In genomic region chr3:155334897-155335883, GRCh38 we compare ENCODE assay signal across 9 cellular contexts. TPM values are rescaled to one million over a fixed set of nuclear protein-coding genes. Genes with fewer than 3 reads are reported as not detected.
A peak's percentile ranks its signal among the peaks of the same experiment; 100 is the strongest.
DNase-seq lines count a peak whose midpoint lies in the region; ATAC-seq, FAIRE-seq and TF ChIP-seq lines count a peak whose summit lies in the region.
"Had no signal": no experiment of that assay in that cellular context is flagged by ENCODE, and none has a peak within 500 bp of the region (broad histone marks: within the 10 kb centered on the region; RNA-seq: fewer than 3 reads in every experiment).

No MANE protein-coding gene starts in this region.

- DNase-seq in K562 (ENCODE audit: extremely low read depth in 1 of 4, low spot score in 3 of 4) (peak; percentile 46 to 91 (median 68)), RKO (ENCODE audit: low spot score) (no peak), aorta (no peak), activated gamma-delta T cell treated with Interleukin-2 at 50 U/mL for 16 hours (no peak)
- no peak for DNase-seq in activated T-helper 1 cell treated with anti-CD3 and anti-CD28 coated beads, Interleukin-12 subunit alpha, Interleukin-12 subunit beta, Interleukin-2, Interleukin-4 antibody, amounts not matched to agents 30 ng/mL and 10 ng/mL and 1 ng/mL, durations not matched to agents 14 hours and 24 hours and 36 hours (ENCODE audit: low spot score)

- no peak overlapping the region for H3K27ac Mint-ChIP-seq in activated T-helper 1 cell treated with anti-CD3 and anti-CD28 coated beads, Interleukin-12 subunit alpha, Interleukin-12 subunit beta, Interleukin-2, Interleukin-4 antibody, amounts not matched to agents 30 ng/mL and 10 ng/mL and 1 ng/mL, durations not matched to agents 14 hours and 24 hours and 36 hours

- in situ Hi-C loops in K562 (cut with MboI): no loop called here

- TF ChIP-seq EP300 in K562 (IDR thresholded peaks at IDR 0.05; ENCODE audit: low read length): peak; percentile 91

- H3K4me3 Mint-ChIP-seq in activated T-helper 1 cell treated with anti-CD3 and anti-CD28 coated beads, Interleukin-12 subunit alpha, Interleukin-12 subunit beta, Interleukin-2, Interleukin-4 antibody, amounts not matched to agents 30 ng/mL and 10 ng/mL and 1 ng/mL, durations not matched to agents 14 hours and 24 hours and 36 hours: no peak overlapping the region

- H3K9ac ChIP-seq in K562 (ENCODE audit: insufficient read depth in 1 of 2, low read depth in 2 of 2, low read length in 2 of 2): peak overlapping the region in 1 of 2 experiments; percentile 65; a peak in 2 of 4 replicates

- peak overlapping the region; percentile 90 for H2AFZ ChIP-seq in K562 (ENCODE audit: low read depth, low read length)

- no peaks in the 10 kb centered on the region for H3K36me3 Mint-ChIP-seq in activated T-helper 1 cell treated with anti-CD3 and anti-CD28 coated beads, Interleukin-12 subunit alpha, Interleukin-12 subunit beta, Interleukin-2, Interleukin-4 antibody, amounts not matched to agents 30 ng/mL and 10 ng/mL and 1 ng/mL, durations not matched to agents 14 hours and 24 hours and 36 hours (ENCODE audit: low read depth)

- peaks cover 9% of the 10 kb centered on the region for H3K27me3 Mint-ChIP-seq in activated T-helper 1 cell treated with anti-CD3 and anti-CD28 coated beads, Interleukin-12 subunit alpha, Interleukin-12 subunit beta, Interleukin-2, Interleukin-4 antibody, amounts not matched to agents 30 ng/mL and 10 ng/mL and 1 ng/mL, durations not matched to agents 14 hours and 24 hours and 36 hours (ENCODE audit: insufficient read depth)

- H3K27me3 ChIP-seq in K562 (ENCODE audit: control insufficient read depth in 2 of 2, insufficient read depth in 2 of 2, low read length in 2 of 2) (no peaks in the 10 kb centered on the region), aorta (ENCODE audit: control insufficient read depth in 1 of 2, insufficient read depth in 2 of 2, low read length in 1 of 2) (no peaks in the 10 kb centered on the region)
- H3K27me3 ChIP-seq: adrenal gland had no signal

- TF ChIP-seq CTCF in K562 (IDR thresholded peaks at IDR 0.05 in 2 of 3, conservative IDR thresholded peaks at IDR 0.05 in 1 of 3; ENCODE audit: insufficient read depth in 2 of 3, low read depth in 1 of 3, low read length in 3 of 3): no peak

- peaks cover 9% of the 10 kb centered on the region for H3K4me1 Mint-ChIP-seq in activated T-helper 1 cell treated with anti-CD3 and anti-CD28 coated beads, Interleukin-12 subunit alpha, Interleukin-12 subunit beta, Interleukin-2, Interleukin-4 antibody, amounts not matched to agents 30 ng/mL and 10 ng/mL and 1 ng/mL, durations not matched to agents 14 hours and 24 hours and 36 hours (ENCODE audit: low read depth)

- H3K9me3 ChIP-seq in K562 (replicated peaks; ENCODE audit: control insufficient read depth, insufficient read depth, low read depth, low read length): peaks cover 3% of the 10 kb centered on the region
- no peaks in the 10 kb centered on the region for H3K9me3 ChIP-seq in aorta (ENCODE audit: control insufficient read depth, low read length)
- H3K9me3 ChIP-seq: adrenal gland had no signal

- H3K4me1 ChIP-seq in K562 (replicated peaks in 1 of 2; ENCODE audit: control insufficient read depth in 2 of 2, insufficient read depth in 2 of 2, low read length in 2 of 2) (peaks cover 3 to 30% of the 10 kb centered on the region in 2 experiments; a peak in 4 of 5 replicates), aorta (ENCODE audit: control insufficient read depth in 1 of 2, insufficient read depth in 2 of 2, low read length in 2 of 2) (no peaks in the 10 kb centered on the region)
- H3K4me1 ChIP-seq: adrenal gland had no signal

- TSS peak; percentile 66 for BruUV-seq in K562 (replicated peaks; lab: Mats Ljungman, UMichigan)

- no peak overlapping the region for H3K4me3 ChIP-seq in K562
- no peak overlapping the region for H3K4me3 ChIP-seq in aorta (ENCODE audit: low read length in 2 of 2)
- H3K4me3 ChIP-seq: adrenal gland had no signal

- TF ChIP-seq POLR2A in GM18505 (IDR thresholded peaks at IDR 0.05; ENCODE audit: borderline replicate concordance, extremely low read depth, insufficient read depth, insufficient read length) (no peak), K562 (conservative IDR thresholded peaks at IDR 0.05) (peak; percentile 55)

- FAIRE-seq in K562 (lab: Jason Lieb, UNC): peak; percentile 97

- H3K9me1 ChIP-seq in K562 (ENCODE audit: control insufficient read depth, insufficient read depth, low read length): no peaks in the 10 kb centered on the region

- no peak for TF ChIP-seq RAD21 in K562 (CRISPR knock-in tag; conservative IDR thresholded peaks at IDR 0.05 in 1 of 2, IDR thresholded peaks at IDR 0.05 in 1 of 2)

- ATAC-seq in GM18505 (IDR thresholded peaks at IDR 0.05; ENCODE audit: unreplicated experiment) (peak; percentile 93), GM21381 (IDR thresholded peaks at IDR 0.05; ENCODE audit: unreplicated experiment) (peak; percentile 84), HG03432 (IDR thresholded peaks at IDR 0.05; ENCODE audit: unreplicated experiment) (peak; percentile 93), K562 (peak; percentile 92), aorta (ENCODE audit: low FRiP score) (no peak)

- POLR2A ChIA-PET in K562 (lab: Yijun Ruan, JAX): interaction anchor here (0.6 to 1.7 kb wide), 5 partner anchors 9 to 447 kb away, joined by 3 read pairs; no protein-coding TSS in a partner anchor

- H3K36me3 ChIP-seq in K562 (ENCODE audit: control insufficient read depth, insufficient read depth, low read length) (no peaks in the 10 kb centered on the region), aorta (ENCODE audit: control insufficient read depth in 1 of 2, insufficient read depth in 2 of 2, low read length in 1 of 2) (no peaks in the 10 kb centered on the region)
- H3K36me3 ChIP-seq: adrenal gland had no signal

- peak overlapping the region; percentile 85 for H3K27ac ChIP-seq in K562 (ENCODE audit: extremely low read depth, low read depth, low read length)
- H3K27ac ChIP-seq in aorta (ENCODE audit: low read depth in 1 of 2, low read length in 2 of 2): no peak overlapping the region
- H3K27ac ChIP-seq: adrenal gland had no signal

- CTCF ChIA-PET in K562 (lab: Yijun Ruan, JAX; ENCODE audit: low intra/inter-chr PET ratio): no interaction called here

- H3K9me3 Mint-ChIP-seq in activated T-helper 1 cell treated with anti-CD3 and anti-CD28 coated beads, Interleukin-12 subunit alpha, Interleukin-12 subunit beta, Interleukin-2, Interleukin-4 antibody, amounts not matched to agents 30 ng/mL and 10 ng/mL and 1 ng/mL, durations not matched to agents 14 hours and 24 hours and 36 hours: no peaks in the 10 kb centered on the region

- intact Hi-C loops in K562 (cut with micrococcal nuclease): no loop called here
- intact Hi-C loops in activated T-helper 1 cell treated with anti-CD3 and anti-CD28 coated beads, Interleukin-12 subunit alpha, Interleukin-12 subunit beta, Interleukin-2, Interleukin-4 antibody, amounts not matched to agents 30 ng/mL and 10 ng/mL and 1 ng/mL, durations not matched to agents 14 hours and 24 hours and 36 hours (cut with micrococcal nuclease): no loop called here
- intact Hi-C loops in aorta (cut with DNase I): no loop called here

- peak overlapping the region; percentile 56 for H3K4me2 ChIP-seq in K562 (ENCODE audit: insufficient read depth, low read length)

- H3K79me2 ChIP-seq in K562 (ENCODE audit: control insufficient read depth, insufficient read depth, low read length): no peaks in the 10 kb centered on the region

- WGBS in K562 (ENCODE audit: insufficient coverage, low coverage, missing lambda C conversion rate): 5% methylated on average over 7 of the region's 7 CpGs
- WGBS in aorta, 2 donors: 73 to 76% methylated on average over 7 of the region's 7 CpGs

- H4K20me1 ChIP-seq in K562 (replicated peaks; ENCODE audit: control insufficient read depth, insufficient read depth, low read length): no peaks in the 10 kb centered on the region

TF ChIP-seq in K562, 482 proteins besides CTCF, POLR2A, EP300 and RAD21 (continues in another document):
- TF ChIP-seq HOMEZ (CRISPR knock-in tag; IDR thresholded peaks at IDR 0.05) (no peak), ZNF253 (CRISPR knock-in tag; conservative IDR thresholded peaks at IDR 0.05) (no peak)

RNA-seq across cellular contexts. Expression of gene STRIT1, which starts 41.7 kb away (rescaled TPM):
- not detected in 2 replicates for total RNA-seq in K562 (2011; cell fraction: chromatin; rRNA removed; ENCODE audit: low replicate concordance)
- not detected in 2 replicates for total RNA-seq in K562 (2011; cell fraction: nucleolus; rRNA removed)
- total RNA-seq in K562 (2011; cell fraction: nucleoplasm; rRNA removed): not detected in 2 replicates
- total RNA-seq in K562 (2014; rRNA removed) (not detected in 2 replicates), K562 (2014; rRNA removed; fragmentation: Illumina TruSeq; extraction: Trizol) (not detected in 2 replicates), K562 (2015; rRNA removed; fragmentation: Illumina TruSeq; extraction: Trizol) (not detected in 2 replicates), K562 (2021) (not detected in 2 replicates), aorta (not detected)
- polyA plus RNA-seq in K562 (2011; rRNA removed) (not detected in 2 replicates), K562 (2014; fragmentation: Illumina TruSeq; extraction: Trizol) (not detected in 2 replicates), K562 (2014; fragmentation: Nextera tagmentation; extraction: Ambion mirVana) (not detected), K562 (2014; rRNA removed) (not detected in 2 replicates), aorta (1 to 10 TPM in 1 of 2 donors, under 1 TPM in 1; 0.69 to 1.3 TPM)
- polyA plus RNA-seq in K562 (2011; cell fraction: cytosol; rRNA removed): not detected in 2 replicates
- polyA plus RNA-seq in K562 (2011; cell fraction: nucleus; rRNA removed): not detected in 2 replicates
- polyA plus RNA-seq in K562 (2012): not detected in 2 replicates
- polyA minus RNA-seq in K562 (2011; rRNA and poly(A)+ RNA removed): not detected in 2 replicates
- polyA minus RNA-seq in K562 (2011; cell fraction: cytosol; rRNA and poly(A)+ RNA removed): not detected in 2 replicates
- not detected in 2 replicates for polyA minus RNA-seq in K562 (2011; cell fraction: nucleus; rRNA and poly(A)+ RNA removed)
- not detected in 2 replicates for total RNA-seq in activated T-helper 1 cell treated with anti-CD3 and anti-CD28 coated beads, Interleukin-12 subunit alpha, Interleukin-12 subunit beta, Interleukin-2, Interleukin-4 antibody, amounts not matched to agents 30 ng/mL and 10 ng/mL and 1 ng/mL, durations not matched to agents 14 hours and 24 hours and 36 hours

Comparison
In these comparisons a context has a peak if more than half of its experiments do, and no peak if none do; other contexts are left out.
1. DNase-seq: peak in K562 (4 of 4); none in RKO (single experiment), activated T-helper 1 cell treated with anti-CD3 and anti-CD28 coated beads, Interleukin-12 subunit alpha, Interleukin-12 subunit beta, Interleukin-2, Interleukin-4 antibody, amounts not matched to agents 30 ng/mL and 10 ng/mL and 1 ng/mL, durations not matched to agents 14 hours and 24 hours and 36 hours (single experiment), aorta (0 of 2) and activated gamma-delta T cell treated with Interleukin-2 at 50 U/mL for 16 hours (single experiment).